Comparison of ENCODE assay signal across 1 cellular context in the genomic region with DNA sequence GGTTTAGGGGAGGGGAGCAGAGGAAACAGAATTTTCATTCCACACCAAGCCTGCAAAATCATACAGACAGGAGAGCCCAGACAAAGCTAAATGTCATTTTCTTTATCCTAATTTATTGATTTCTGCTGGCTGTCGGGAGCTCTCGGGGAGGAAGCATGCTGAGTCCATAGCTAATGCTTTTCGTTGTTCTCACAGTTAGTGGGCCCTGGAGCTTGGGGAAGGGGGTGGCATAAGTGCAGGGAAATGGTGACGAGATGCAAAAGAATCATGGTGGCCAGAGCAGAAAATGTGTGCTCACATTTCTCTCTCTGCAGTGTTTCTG.
TF ChIP-seq lines count a peak whose summit lies in the region.

No MANE protein-coding gene starts in this region.

TF ChIP-seq in HepG2, 621 proteins besides CTCF, POLR2A, EP300 and RAD21:
- TF ChIP-seq, protein P1, sequence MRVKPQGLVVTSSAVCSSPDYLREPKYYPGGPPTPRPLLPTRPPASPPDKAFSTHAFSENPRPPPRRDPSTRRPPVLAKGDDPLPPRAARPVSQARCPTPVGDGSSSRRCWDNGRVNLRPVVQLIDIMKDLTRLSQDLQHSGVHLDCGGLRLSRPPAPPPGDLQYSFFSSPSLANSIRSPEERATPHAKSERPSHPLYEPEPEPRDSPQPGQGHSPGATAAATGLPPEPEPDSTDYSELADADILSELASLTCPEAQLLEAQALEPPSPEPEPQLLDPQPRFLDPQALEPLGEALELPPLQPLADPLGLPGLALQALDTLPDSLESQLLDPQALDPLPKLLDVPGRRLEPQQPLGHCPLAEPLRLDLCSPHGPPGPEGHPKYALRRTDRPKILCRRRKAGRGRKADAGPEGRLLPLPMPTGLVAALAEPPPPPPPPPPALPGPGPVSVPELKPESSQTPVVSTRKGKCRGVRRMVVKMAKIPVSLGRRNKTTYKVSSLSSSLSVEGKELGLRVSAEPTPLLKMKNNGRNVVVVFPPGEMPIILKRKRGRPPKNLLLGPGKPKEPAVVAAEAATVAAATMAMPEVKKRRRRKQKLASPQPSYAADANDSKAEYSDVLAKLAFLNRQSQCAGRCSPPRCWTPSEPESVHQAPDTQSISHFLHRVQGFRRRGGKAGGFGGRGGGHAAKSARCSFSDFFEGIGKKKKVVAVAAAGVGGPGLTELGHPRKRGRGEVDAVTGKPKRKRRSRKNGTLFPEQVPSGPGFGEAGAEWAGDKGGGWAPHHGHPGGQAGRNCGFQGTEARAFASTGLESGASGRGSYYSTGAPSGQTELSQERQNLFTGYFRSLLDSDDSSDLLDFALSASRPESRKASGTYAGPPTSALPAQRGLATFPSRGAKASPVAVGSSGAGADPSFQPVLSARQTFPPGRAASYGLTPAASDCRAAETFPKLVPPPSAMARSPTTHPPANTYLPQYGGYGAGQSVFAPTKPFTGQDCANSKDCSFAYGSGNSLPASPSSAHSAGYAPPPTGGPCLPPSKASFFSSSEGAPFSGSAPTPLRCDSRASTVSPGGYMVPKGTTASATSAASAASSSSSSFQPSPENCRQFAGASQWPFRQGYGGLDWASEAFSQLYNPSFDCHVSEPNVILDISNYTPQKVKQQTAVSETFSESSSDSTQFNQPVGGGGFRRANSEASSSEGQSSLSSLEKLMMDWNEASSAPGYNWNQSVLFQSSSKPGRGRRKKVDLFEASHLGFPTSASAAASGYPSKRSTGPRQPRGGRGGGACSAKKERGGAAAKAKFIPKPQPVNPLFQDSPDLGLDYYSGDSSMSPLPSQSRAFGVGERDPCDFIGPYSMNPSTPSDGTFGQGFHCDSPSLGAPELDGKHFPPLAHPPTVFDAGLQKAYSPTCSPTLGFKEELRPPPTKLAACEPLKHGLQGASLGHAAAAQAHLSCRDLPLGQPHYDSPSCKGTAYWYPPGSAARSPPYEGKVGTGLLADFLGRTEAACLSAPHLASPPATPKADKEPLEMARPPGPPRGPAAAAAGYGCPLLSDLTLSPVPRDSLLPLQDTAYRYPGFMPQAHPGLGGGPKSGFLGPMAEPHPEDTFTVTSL (CRISPR knock-in tag; IDR thresholded peaks at IDR 0.05; ENCODE audit: borderline replicate concordance), result peak; percentile 8; the same call in 1 of the 2 replicates
- TF ChIP-seq NFRKB (IDR thresholded peaks at IDR 0.05) (no peak), LRRFIP1 (CRISPR knock-in tag; conservative IDR thresholded peaks at IDR 0.05) (no peak), STAG1 (CRISPR knock-in tag; IDR thresholded peaks at IDR 0.05) (0 out of 2 replicates have a peak, but pooled peaks have one; percentile 6), PCBP1 (IDR thresholded peaks at IDR 0.05; ENCODE audit: borderline replicate concordance, low read depth, low read length) (no peak), NCOA1 (CRISPR knock-in tag; IDR thresholded peaks at IDR 0.05) (no peak), GABPA (IDR thresholded peaks at IDR 0.05; ENCODE audit: low read depth, low read length) (no peak), GABPA (CRISPR knock-in tag; IDR thresholded peaks at IDR 0.05; ENCODE audit: low read depth) (0 out of 2 replicates have a peak, but pooled peaks have one; percentile 3)
